Comparison of ENCODE assay signal across 22 cellular contexts in the genomic region with DNA sequence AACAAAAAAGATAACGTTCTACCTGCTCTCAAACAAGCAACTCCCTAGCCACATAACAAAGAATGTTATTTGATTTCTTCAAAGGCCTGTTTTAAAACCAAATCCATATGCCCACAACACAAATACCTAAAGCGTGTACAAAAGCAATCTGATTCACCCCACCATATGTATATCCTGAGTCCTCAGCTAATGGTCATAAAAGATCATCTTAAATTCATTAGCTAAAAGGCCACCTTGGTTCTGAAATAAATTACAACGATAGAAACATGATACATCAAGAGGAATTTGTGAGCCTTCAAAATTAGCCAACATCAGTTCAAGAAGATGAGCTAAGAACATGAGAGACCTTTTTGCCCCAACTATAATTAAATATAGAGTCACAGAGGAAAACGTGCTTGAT.
"Had no signal": no experiment of that assay in that cellular context is flagged by ENCODE, and none has a peak within 500 bp of the region (broad histone marks: within the 10 kb centered on the region; RNA-seq: fewer than 3 reads in every experiment).

No MANE protein-coding gene starts in this region.

- H3K4me3 ChIP-seq: ascending aorta, esophagus squamous epithelium, pancreas, psoas muscle, right atrium auricular region, spleen, upper lobe of left lung had no signal

- H3K9me3 ChIP-seq: ascending aorta, esophagus squamous epithelium, pancreas, psoas muscle, right atrium auricular region, spleen, upper lobe of left lung had no signal

- H3K4me1 ChIP-seq: ascending aorta, esophagus squamous epithelium, pancreas, psoas muscle, right atrium auricular region, spleen, upper lobe of left lung had no signal

- DNase-seq: activated CD4-positive, alpha-beta memory T cell treated with anti-CD3 and anti-CD28 coated beads, Interleukin-2, amount 10 ng/mL, durations not matched to agents 7 days and 5 days; activated gamma-delta T cell; activated T-cell treated with anti-CD3 and anti-CD28 coated beads for 4 hours; cortex of kidney; endodermal cell; esophagus squamous epithelium; foreskin melanocyte; hippocampal formation; kidney glomerular epithelial cell; left ventricle myocardium superior; mammary epithelial cell; midbrain; natural killer cell; pancreas; psoas muscle; spleen; stimulated activated CD4-positive, alpha-beta T cell treated with anti-CD3 and anti-CD28 coated beads, Interleukin-4, amount 100 ng/mL, for 24 hours; stimulated activated naive CD8-positive, alpha-beta T cell treated with anti-CD3 and anti-CD28 coated beads, Interleukin-15, Interleukin-2, amounts not matched to agents 100 U/mL and 50 U/mL, for 24 hours; T-cell; upper lobe of left lung had no signal

- H3K36me3 ChIP-seq: ascending aorta, esophagus squamous epithelium, pancreas, right atrium auricular region, upper lobe of left lung had no signal

- H3K27me3 ChIP-seq: ascending aorta, esophagus squamous epithelium, pancreas, right atrium auricular region, spleen, upper lobe of left lung had no signal

- H3K27ac ChIP-seq: ascending aorta, esophagus squamous epithelium, pancreas, psoas muscle, right atrium auricular region, spleen, upper lobe of left lung had no signal
